Comparison of ENCODE assay signal across 25 cellular contexts in genomic region chr3:107870096-107870495, GRCh38.
"Had no signal": no experiment of that assay in that cellular context is flagged by ENCODE, and none has a peak within 500 bp of the region (broad histone marks: within the 10 kb centered on the region; RNA-seq: fewer than 3 reads in every experiment).

No MANE protein-coding gene starts in this region.

- H3K9me3 Mint-ChIP-seq: T-cell had no signal

- H3K9me3 ChIP-seq: SK-N-SH had no signal

- ATAC-seq: HepG2, Panc1, PC-3, T-cell had no signal

- H3K9ac ChIP-seq: SK-N-SH had no signal

- H3K4me1 Mint-ChIP-seq: T-cell had no signal

- H3K4me3 Mint-ChIP-seq: T-cell had no signal

- DNase-seq: IMR-90; Kasumi-1; KG1; MM.1S; NCI-H1105; NCI-H1417; NCI-H1436 treated with DMSO at 0.1 percent for 48 hours; NCI-H187; NCI-H2029; NCI-H2081 treated with DMSO at 0.1 percent for 48 hours; NCI-H2171; NCI-H226; NCI-H446; NCI-H510A; NCI-H524 treated with DMSO at 0.1 percent for 48 hours; NCI-H774; NK-92 treated with Interleukin-12 subunit alpha and Interleukin-12 subunit beta, amount 100 ng/mL, for 24 hours; PC-3; SHP77; SK-N-SH; SW 1271; T-cell had no signal

- H3K27ac Mint-ChIP-seq: T-cell had no signal

- H3K4me2 ChIP-seq: SK-N-SH had no signal

- H3K36me3 Mint-ChIP-seq: T-cell had no signal

- H3K27ac ChIP-seq: RWPE1 had no signal
